ENCODE assay signal across 9 cellular contexts in genomic region chr2:65070172-65070830, GRCh38. TPM values are rescaled to one million over a fixed set of nuclear protein-coding genes. Genes with fewer than 3 reads are reported as not detected.
A peak's percentile ranks its signal among the peaks of the same experiment; 100 is the strongest.
DNase-seq lines count a peak whose midpoint lies in the region; ATAC-seq and TF ChIP-seq lines count a peak whose summit lies in the region.
"Had no signal": no experiment of that assay in that cellular context is flagged by ENCODE, and none has a peak within 500 bp of the region (broad histone marks: within the 10 kb centered on the region; RNA-seq: fewer than 3 reads in every experiment).

No MANE protein-coding gene starts in this region.

- H3K27ac Mint-ChIP-seq in activated naive CD4-positive, alpha-beta T cell treated with anti-CD3 and anti-CD28 coated beads for 36 hours: peak overlapping the region; percentile 91

- TF ChIP-seq CTCF in brain microvascular endothelial cell (IDR thresholded peaks at IDR 0.05; ENCODE audit: low read depth, low read length, missing control alignments): peak; percentile 50
- peak; percentile 18 for TF ChIP-seq CTCF in upper lobe of right lung (IDR thresholded peaks at IDR 0.05)

- no peaks in the 10 kb centered on the region for H3K9me3 Mint-ChIP-seq in activated naive CD4-positive, alpha-beta T cell treated with anti-CD3 and anti-CD28 coated beads for 36 hours

- peaks cover 39% of the 10 kb centered on the region for H3K4me1 ChIP-seq in upper lobe of right lung

- peaks cover 5% of the 10 kb centered on the region for H3K36me3 Mint-ChIP-seq in activated naive CD4-positive, alpha-beta T cell treated with anti-CD3 and anti-CD28 coated beads for 36 hours (ENCODE audit: low read depth)

- H3K36me3 ChIP-seq in brain microvascular endothelial cell (replicated peaks) (peaks cover 34% of the 10 kb centered on the region), upper lobe of right lung (peaks cover 35% of the 10 kb centered on the region)

- H3K4me3 ChIP-seq in brain microvascular endothelial cell (ENCODE audit: low read depth, low read length) (no peak overlapping the region), upper lobe of right lung (no peak overlapping the region)
- H3K4me3 ChIP-seq: SJSA1 had no signal

- ATAC-seq in upper lobe of right lung: peak; percentile 7

- intact Hi-C loops in activated naive CD4-positive, alpha-beta T cell treated with anti-CD3 and anti-CD28 coated beads for 36 hours (cut with micrococcal nuclease): no loop called here
- intact Hi-C loops in upper lobe of right lung (cut with DNase I): no loop called here

- no peaks in the 10 kb centered on the region for H3K27me3 Mint-ChIP-seq in activated naive CD4-positive, alpha-beta T cell treated with anti-CD3 and anti-CD28 coated beads for 36 hours (ENCODE audit: low read depth)

- no peak for DNase-seq in activated naive CD4-positive, alpha-beta T cell treated with anti-CD3 and anti-CD28 coated beads for 36 hours
- no peak for DNase-seq in activated naive CD4-positive, alpha-beta T cell (lab: John Stamatoyannopoulos, UW)
- DNase-seq in brain microvascular endothelial cell: no peak
- no peak for DNase-seq in upper lobe of right lung
- no peak for DNase-seq in DMS114 treated with DMSO at 0.1 percent for 48 hours (lab: John Stamatoyannopoulos, UW; ENCODE audit: unreplicated experiment)
- no peak for DNase-seq in globus pallidus (ENCODE audit: low spot score)
- no peak for DNase-seq in stimulated activated CD8-positive, alpha-beta memory T cell treated with anti-CD3 and anti-CD28 coated beads, Interleukin-4, amount 100 ng/mL, for 48 hours

- H3K27ac ChIP-seq in brain microvascular endothelial cell (no peak overlapping the region), layer of hippocampus (ENCODE audit: low read depth, low read length) (peak overlapping the region; percentile 84), upper lobe of right lung (peak overlapping the region; percentile 61)
- H3K27ac ChIP-seq: SJSA1 had no signal

- H3K9me3 ChIP-seq in upper lobe of right lung: no peaks in the 10 kb centered on the region
- H3K9me3 ChIP-seq: SJSA1 had no signal

- H3K4me3 Mint-ChIP-seq in activated naive CD4-positive, alpha-beta T cell treated with anti-CD3 and anti-CD28 coated beads for 36 hours: no peak overlapping the region

- H3K27me3 ChIP-seq in brain microvascular endothelial cell (replicated peaks): no peaks in the 10 kb centered on the region
- no peaks in the 10 kb centered on the region for H3K27me3 ChIP-seq in layer of hippocampus (ENCODE audit: control insufficient read depth, insufficient read depth, low read length)
- H3K27me3 ChIP-seq in upper lobe of right lung: no peaks in the 10 kb centered on the region
- H3K27me3 ChIP-seq: SJSA1 had no signal

- H3K4me1 Mint-ChIP-seq in activated naive CD4-positive, alpha-beta T cell treated with anti-CD3 and anti-CD28 coated beads for 36 hours (ENCODE audit: low read depth): peaks cover 31% of the 10 kb centered on the region

- CTCF ChIA-PET in activated naive CD4-positive, alpha-beta T cell treated with anti-CD3 and anti-CD28 coated beads for 36 hours (lab: Charles Lee): interaction anchor here (0.6 to 3.2 kb wide), 7 partner anchors 11 to 1095 kb away, joined by 3 to 15 read pairs (median 4); no protein-coding TSS in a partner anchor

- in situ Hi-C loops in brain microvascular endothelial cell (cut with HindIII; ENCODE audit: low pct_ligation_motif_present, low sequenced_read_pairs): no loop called here

RNA-seq across cellular contexts. Expression of gene CEP68, which starts 14.1 kb away (rescaled TPM):
- 1 to 10 TPM; 6.0 to 7.3 TPM for total RNA-seq in activated naive CD4-positive, alpha-beta T cell treated with anti-CD3 and anti-CD28 coated beads for 36 hours
- 16.0 TPM for total RNA-seq in upper lobe of right lung

RNA-seq across cellular contexts. Expression of gene RAB1A, which starts 59.6 kb away (rescaled TPM):
- 10 to 100 TPM; 60.8 to 61.3 TPM for total RNA-seq in activated naive CD4-positive, alpha-beta T cell treated with anti-CD3 and anti-CD28 coated beads for 36 hours
- 151 TPM for total RNA-seq in upper lobe of right lung
